1 cellular context compared by ENCODE assay signal in genomic region chr7:134774076-134774475, GRCh38.
TF ChIP-seq lines count a peak whose summit lies in the region.

No MANE protein-coding gene starts in this region.

TF ChIP-seq in H1, 55 proteins besides CTCF, POLR2A, EP300 and RAD21 (continued from another document):
- TF ChIP-seq, protein P1, sequence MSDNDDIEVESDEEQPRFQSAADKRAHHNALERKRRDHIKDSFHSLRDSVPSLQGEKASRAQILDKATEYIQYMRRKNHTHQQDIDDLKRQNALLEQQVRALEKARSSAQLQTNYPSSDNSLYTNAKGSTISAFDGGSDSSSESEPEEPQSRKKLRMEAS (IDR thresholded peaks at IDR 0.05), result no peak
- no peak for TF ChIP-seq POU5F1 (IDR thresholded peaks at IDR 0.05; ENCODE audit: low read depth, low read length)
- TF ChIP-seq, protein P2, sequence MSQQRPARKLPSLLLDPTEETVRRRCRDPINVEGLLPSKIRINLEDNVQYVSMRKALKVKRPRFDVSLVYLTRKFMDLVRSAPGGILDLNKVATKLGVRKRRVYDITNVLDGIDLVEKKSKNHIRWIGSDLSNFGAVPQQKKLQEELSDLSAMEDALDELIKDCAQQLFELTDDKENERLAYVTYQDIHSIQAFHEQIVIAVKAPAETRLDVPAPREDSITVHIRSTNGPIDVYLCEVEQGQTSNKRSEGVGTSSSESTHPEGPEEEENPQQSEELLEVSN (IDR thresholded peaks at IDR 0.05), result no peak
- no peak for TF ChIP-seq SIRT6 (IDR thresholded peaks at IDR 0.05; ENCODE audit: low read length)
- no peak for TF ChIP-seq SRF (IDR thresholded peaks at IDR 0.05; ENCODE audit: low read depth, low read length)
- TF ChIP-seq KDM1A (IDR thresholded peaks at IDR 0.05; ENCODE audit: borderline replicate concordance, low read length), result no peak
- no peak for TF ChIP-seq RXRA (IDR thresholded peaks at IDR 0.05; ENCODE audit: insufficient read depth, low read depth, low read length)
- TF ChIP-seq HDAC2 (IDR thresholded peaks at IDR 0.05; ENCODE audit: borderline replicate concordance in 1 of 2, low read depth in 2 of 2, low read length in 2 of 2), result no peak
